In the genomic region with DNA sequence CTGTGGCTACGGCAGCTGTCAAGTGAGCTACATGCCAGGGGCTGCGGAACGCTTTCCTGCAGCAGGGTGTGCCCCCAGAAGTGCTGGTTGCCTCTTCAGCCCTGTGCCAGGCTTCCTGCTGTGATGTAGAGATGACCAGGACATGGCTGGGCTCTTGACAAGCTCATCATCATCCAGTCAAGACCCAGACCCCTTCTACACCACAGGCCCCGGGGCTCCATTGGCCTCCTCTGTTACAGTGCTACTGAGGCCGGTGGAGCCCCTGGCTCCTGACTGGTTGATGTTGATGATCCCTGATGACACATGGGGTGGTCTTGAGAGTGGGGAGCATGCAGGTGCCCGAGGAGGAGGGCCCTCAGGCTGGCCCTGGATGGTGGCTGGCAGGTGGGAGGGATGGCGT, we compare ENCODE assay signal across 20 cellular contexts. TPM values are rescaled to one million over a fixed set of nuclear protein-coding genes. Genes with fewer than 3 reads are reported as not detected.
DNase-seq lines count a peak whose midpoint lies in the region; ATAC-seq and TF ChIP-seq lines count a peak whose summit lies in the region.
"Had no signal": no experiment of that assay in that cellular context is flagged by ENCODE, and none has a peak within 500 bp of the region (broad histone marks: within the 10 kb centered on the region; RNA-seq: fewer than 3 reads in every experiment).

No MANE protein-coding gene starts in this region.

- H3K4ac ChIP-seq in neuronal stem cell (ENCODE audit: low read length) = no peak overlapping the region

- peak; percentile 18 for DNase-seq in left cardiac atrium
- no peak for DNase-seq in left ventricle myocardium superior
- peak; percentile 68 for DNase-seq in chondrocyte (ENCODE audit: low spot score)
- no peak for DNase-seq in neuronal stem cell (ENCODE audit: low spot score)
- no peak for DNase-seq in thyroid gland
- no peak for DNase-seq in NCI-H1092 (lab: John Stamatoyannopoulos, UW)
- DNase-seq: activated CD4-positive, alpha-beta T cell treated with anti-CD3 and anti-CD28 coated beads for 4 hours; Calu3; cerebellar nuclear complex; effector CD8-positive, alpha-beta T cell; left colon; NCI-H510A treated with DMSO at 0.1 percent for 48 hours; nephron progenitor cell; stimulated activated CD4-positive, alpha-beta T cell treated with anti-CD3 and anti-CD28 coated beads, Interleukin-4, amount 100 ng/mL, for 4 hours; stimulated activated naive CD8-positive, alpha-beta T cell treated with anti-CD3 and anti-CD28 coated beads, Interleukin-15, Interleukin-2, amounts not matched to agents 100 U/mL and 50 U/mL, for 24 hours; T-helper 17 cell had no signal

- no peak for TF ChIP-seq POLR2A in thyroid gland (IDR thresholded peaks at IDR 0.05)

- H3K14ac ChIP-seq in neuronal stem cell (ENCODE audit: low read length) = no peak overlapping the region

- no peak overlapping the region for H2BK5ac ChIP-seq in neuronal stem cell (ENCODE audit: low read length)

- no peak overlapping the region for H2AK5ac ChIP-seq in neuronal stem cell (ENCODE audit: low read depth, low read length)

- H2BK12ac ChIP-seq in neuronal stem cell (ENCODE audit: low read length) = no peak overlapping the region

- H3K36me3 ChIP-seq in neuronal stem cell (replicated peaks in 1 of 2; ENCODE audit: control insufficient read depth in 2 of 2, insufficient read depth in 2 of 2, low read length in 2 of 2) = peaks cover 16 to 77% of the 10 kb centered on the region in 2 donors
- peaks cover 0 to 8% of the 10 kb centered on the region in 2 donors for H3K36me3 ChIP-seq in thyroid gland

- H4K8ac ChIP-seq in neuronal stem cell (ENCODE audit: low read depth, low read length) = no peak overlapping the region

- H3K27ac ChIP-seq in neuronal stem cell (replicated peaks; ENCODE audit: low read length) = no peak overlapping the region
- H3K27ac ChIP-seq in thyroid gland = peak overlapping the region in 2 of 3 donors; percentile 12 to 89
- H3K27ac ChIP-seq: HL-60 had no signal

- H2AFZ ChIP-seq in neuronal stem cell (ENCODE audit: low read length) = no peak overlapping the region

- H3K18ac ChIP-seq in neuronal stem cell (ENCODE audit: low read length) = no peak overlapping the region

- no peak for TF ChIP-seq CTCF in chondrocyte (IDR thresholded peaks at IDR 0.05)
- no peak for TF ChIP-seq CTCF in thyroid gland (IDR thresholded peaks at IDR 0.05)

- H3K9ac ChIP-seq in neuronal stem cell (ENCODE audit: low read depth, low read length, poor library complexity) = no peak overlapping the region

- H3K79me1 ChIP-seq in neuronal stem cell (ENCODE audit: low read depth, low read length) = no peaks in the 10 kb centered on the region

- H3K27me3 Mint-ChIP-seq in chondrocyte (ENCODE audit: low read depth) = no peaks in the 10 kb centered on the region

- H3K4me1 Mint-ChIP-seq in chondrocyte (ENCODE audit: low read depth) = peaks cover 8% of the 10 kb centered on the region

- no peak overlapping the region for H3K4me3 Mint-ChIP-seq in chondrocyte (ENCODE audit: unreplicated experiment)
- H3K4me3 Mint-ChIP-seq: activated naive CD8-positive, alpha-beta T cell; nephron progenitor cell; T-helper 17 cell had no signal

- no peaks in the 10 kb centered on the region for H3K27me3 ChIP-seq in neuronal stem cell (ENCODE audit: control insufficient read depth in 3 of 3, insufficient read depth in 3 of 3, low read depth in 1 of 3, low read length in 3 of 3)
- no peaks in the 10 kb centered on the region for H3K27me3 ChIP-seq in thyroid gland

- ATAC-seq in left cardiac atrium (no peak), left ventricle myocardium superior (no peak), HG03354 (IDR thresholded peaks at IDR 0.05; ENCODE audit: poor library complexity, severe bottlenecking, unreplicated experiment) (no peak), GM19328 (IDR thresholded peaks at IDR 0.05; ENCODE audit: unreplicated experiment) (no peak)
- ATAC-seq: left colon; stimulated activated naive CD8-positive, alpha-beta T cell treated with anti-CD3 and anti-CD28 coated beads, Interleukin-15, Interleukin-2, amounts not matched to agents 100 U/mL and 50 U/mL, for 24 hours; T-helper 17 cell had no signal

- H3K4me2 ChIP-seq in neuronal stem cell (ENCODE audit: insufficient read depth, low read length, poor library complexity, severe bottlenecking) = no peak overlapping the region

- no peak overlapping the region for H2BK120ac ChIP-seq in neuronal stem cell (ENCODE audit: low read depth, low read length)

- no peak overlapping the region for H3K27ac Mint-ChIP-seq in chondrocyte (ENCODE audit: unreplicated experiment)
- H3K27ac Mint-ChIP-seq: activated naive CD8-positive, alpha-beta T cell; nephron progenitor cell; T-helper 17 cell had no signal

- no peak overlapping the region for H2BK15ac ChIP-seq in neuronal stem cell (ENCODE audit: low read length)

- H3K9me3 ChIP-seq in neuronal stem cell (replicated peaks in 1 of 2; ENCODE audit: control insufficient read depth in 2 of 2, insufficient read depth in 1 of 2, low read depth in 1 of 2, low read length in 2 of 2) = no peaks in the 10 kb centered on the region
- no peaks in the 10 kb centered on the region for H3K9me3 ChIP-seq in thyroid gland

- peak overlapping the region; percentile 1 for H3K23ac ChIP-seq in neuronal stem cell (ENCODE audit: low read depth, low read length, poor library complexity)

- H3K4me1 ChIP-seq in neuronal stem cell (ENCODE audit: control insufficient read depth in 2 of 2, insufficient read depth in 1 of 2, low read depth in 1 of 2, low read length in 2 of 2) (peaks cover 3 to 12% of the 10 kb centered on the region in 2 donors), thyroid gland (peaks cover 35 to 44% of the 10 kb centered on the region in 2 donors)

- intact Hi-C loops in left cardiac atrium (cut with DNase I) (no loop called here), left ventricle myocardium superior (cut with micrococcal nuclease) (no loop called here), thyroid gland (cut with DNase I) (no loop called here)

- H3K9me3 Mint-ChIP-seq in chondrocyte (ENCODE audit: low read depth) = no peaks in the 10 kb centered on the region
- H3K9me3 Mint-ChIP-seq: nephron progenitor cell had no signal

- H4K91ac ChIP-seq in neuronal stem cell (ENCODE audit: low read depth, low read length, poor library complexity) = no peak overlapping the region

- WGBS in neuronal stem cell (ENCODE audit: extremely low coverage in 2 of 2, insufficient read length in 2 of 2, insufficient replicate concordance in 1 of 2), 2 donors = no CpG with 5 or more reads among the region's 7 CpGs
- WGBS in thyroid gland, 2 donors = 91 to 100% methylated on average over 5 to 6 of the region's 7 CpGs

- no peak overlapping the region for H3K4me3 ChIP-seq in neuronal stem cell (ENCODE audit: low read length in 2 of 2)
- no peak overlapping the region for H3K4me3 ChIP-seq in thyroid gland (replicated peaks in 1 of 3)

- H3K36me3 Mint-ChIP-seq in chondrocyte (ENCODE audit: low read depth) = peaks cover 20% of the 10 kb centered on the region

RNA-seq across cellular contexts. Expression of a gene that starts 50.1 kb away (rescaled TPM):
- total RNA-seq in left cardiac atrium (1 to 10 TPM; 7.3 to 8.4 TPM), left ventricle myocardium superior (5.9 TPM), chondrocyte (9.4 to 22.0 TPM (median 9.9 TPM) in 3 replicates), thyroid gland (100 to 1,000 TPM in 2 of 4 donors, 10 to 100 TPM in 2; 45.0 to 104 (median 90.3) TPM)
- 22.2 TPM for polyA plus RNA-seq in neuronal stem cell (2013, experiment 1 of 2)
- 23.4 TPM for polyA plus RNA-seq in neuronal stem cell (2013, experiment 2 of 2)

Comparison
In these comparisons a context has a peak if more than half of its experiments do, and no peak if none do; other contexts are left out.
1. DNase-seq: peak in left cardiac atrium (single experiment) and chondrocyte (single experiment); none in left ventricle myocardium superior (single experiment), neuronal stem cell (single experiment), thyroid gland (0 of 2) and NCI-H1092 (single experiment).